30 cellular contexts compared by ENCODE assay signal in the genomic region with DNA sequence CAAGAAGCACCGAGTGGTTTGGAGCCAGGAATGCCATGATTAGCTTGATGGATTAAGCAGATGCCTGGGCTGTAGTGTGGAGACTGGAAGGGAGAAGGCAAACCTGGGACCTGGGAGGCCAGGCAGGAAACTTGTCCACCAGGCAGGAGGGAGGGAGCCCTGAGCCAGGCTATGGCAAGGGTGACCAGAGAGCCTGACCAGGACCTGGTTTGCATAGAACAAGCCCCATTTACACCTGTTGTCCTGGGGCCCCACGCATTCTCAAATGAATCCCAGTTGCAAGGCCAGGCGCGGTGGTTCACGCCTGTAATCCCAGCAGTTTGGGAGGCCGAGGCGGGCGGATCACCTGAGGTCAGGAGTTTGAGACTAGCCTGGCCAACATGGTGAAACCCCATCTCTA.
"Had no signal": no experiment of that assay in that cellular context is flagged by ENCODE, and none has a peak within 500 bp of the region (broad histone marks: within the 10 kb centered on the region; RNA-seq: fewer than 3 reads in every experiment).

No MANE protein-coding gene starts in this region.

- H3K27me3 ChIP-seq: adrenal gland, body of pancreas, brain microvascular endothelial cell, breast epithelium had no signal

- H3K4me1 ChIP-seq: adrenal gland, body of pancreas, breast epithelium had no signal

- H3K27ac ChIP-seq: adrenal gland, body of pancreas, brain microvascular endothelial cell, breast epithelium, VCaP had no signal

- H3K27ac Mint-ChIP-seq: activated B cell treated with CpG ODN at 0.5 μM for 24 hours; activated CD4-positive, alpha-beta memory T cell treated with anti-CD3 and anti-CD28 coated beads for 36 hours; activated CD4-positive, alpha-beta T cell treated with anti-CD3 and anti-CD28 coated beads, Interleukin-2, amount 10 ng/mL, durations not matched to agents 24 days and 14 days; activated CD8-positive, alpha-beta T cell treated with anti-CD3 and anti-CD28 coated beads for 36 hours; activated naive CD4-positive, alpha-beta T cell treated with anti-CD3 and anti-CD28 coated beads for 36 hours; activated naive CD4-positive, alpha-beta T cell treated with anti-CD3 and anti-CD28 coated beads, Interleukin-2, amount 50 U/mL, for 72 hours; activated naive CD8-positive, alpha-beta T cell treated with anti-CD3 and anti-CD28 coated beads for 36 hours; activated T-cell treated with anti-CD3 and anti-CD28 coated beads, Interleukin-2, amount 50 U/mL, for 72 hours; activated T-helper 1 cell treated with anti-CD3 and anti-CD28 coated beads, Interleukin-12 subunit alpha, Interleukin-12 subunit beta, Interleukin-2, Interleukin-4 antibody, amounts not matched to agents 30 ng/mL and 10 ng/mL and 1 ng/mL, durations not matched to agents 14 hours and 24 hours and 36 hours; activated T-helper 17 cell treated with anti-CD3 and anti-CD28 coated beads, Interleukin-2, amount 50 U/mL, for 72 hours; T-helper 1 cell treated with Interleukin-12 subunit alpha and Interleukin-12 subunit beta and Interleukin-4 antibody, amounts not matched to agents 30 μg/mL and 1 μg/mL, for 36 hours; T-helper 2 cell treated with Interferon-gamma antibody and Interleukin-4, amounts not matched to agents 5 μg/mL and 100 μg/mL, for 36 hours had no signal

- DNase-seq: activated B cell treated with CpG ODN at 0.5 μM for 24 hours; activated CD4-positive, alpha-beta memory T cell treated with anti-CD3 and anti-CD28 coated beads for 36 hours; activated CD4-positive, alpha-beta T cell treated with anti-CD3 and anti-CD28 coated beads for 4 hours; activated CD4-positive, alpha-beta T cell treated with anti-CD3 and anti-CD28 coated beads, Interleukin-2, amount 10 ng/mL, durations not matched to agents 24 days and 14 days; activated CD4-positive, alpha-beta T cell treated with anti-CD3 and anti-CD28 coated beads, Interleukin-2, amount 50 U/mL, for 1 hour; activated CD4-positive, alpha-beta T cell treated with anti-CD3 and anti-CD28 coated beads, Interleukin-2, amount 50 U/mL, for 4 hours; activated CD4-positive, CD25-positive, alpha-beta regulatory T cell treated with anti-CD3 and anti-CD28 coated beads, Interleukin-2, amount 50 U/mL, for 72 hours; activated CD8-positive, alpha-beta memory T cell treated with anti-CD3 and anti-CD28 coated beads, Interleukin-2, amount 50 U/mL, for 4 hours; activated CD8-positive, alpha-beta T cell treated with anti-CD3 and anti-CD28 coated beads for 36 hours; activated naive CD4-positive, alpha-beta T cell treated with anti-CD3 and anti-CD28 coated beads for 36 hours; activated naive CD4-positive, alpha-beta T cell treated with anti-CD3 and anti-CD28 coated beads, Interleukin-2, amount 50 U/mL, for 16 hours; activated naive CD8-positive, alpha-beta T cell treated with anti-CD3 and anti-CD28 coated beads for 36 hours; activated T-cell treated with anti-CD3 and anti-CD28 coated beads for 4 hours; activated T-cell treated with anti-CD3 and anti-CD28 coated beads, Interleukin-2, amount 50 U/mL, for 1 hour; activated T-cell treated with anti-CD3 and anti-CD28 coated beads, Interleukin-2, amount 50 U/mL, for 4 hours; activated T-cell treated with anti-CD3 and anti-CD28 coated beads, Interleukin-2, amount 50 U/mL, for 72 hours; amniotic stem cell; aorta; brain microvascular endothelial cell; central memory CD4-positive, alpha-beta T cell; T-helper 9 cell had no signal

- H3K4me3 Mint-ChIP-seq: activated B cell treated with CpG ODN at 0.5 μM for 24 hours; activated CD4-positive, alpha-beta memory T cell treated with anti-CD3 and anti-CD28 coated beads for 36 hours; activated CD4-positive, alpha-beta T cell treated with anti-CD3 and anti-CD28 coated beads, Interleukin-2, amount 10 ng/mL, durations not matched to agents 24 days and 14 days; activated CD8-positive, alpha-beta T cell treated with anti-CD3 and anti-CD28 coated beads for 36 hours; activated naive CD4-positive, alpha-beta T cell treated with anti-CD3 and anti-CD28 coated beads for 36 hours; activated naive CD8-positive, alpha-beta T cell treated with anti-CD3 and anti-CD28 coated beads for 36 hours; activated T-cell treated with anti-CD3 and anti-CD28 coated beads, Interleukin-2, amount 50 U/mL, for 4 hours; activated T-cell treated with anti-CD3 and anti-CD28 coated beads, Interleukin-2, amount 50 U/mL, for 72 hours; activated T-helper 1 cell treated with anti-CD3 and anti-CD28 coated beads, Interleukin-12 subunit alpha, Interleukin-12 subunit beta, Interleukin-2, Interleukin-4 antibody, amounts not matched to agents 30 ng/mL and 10 ng/mL and 1 ng/mL, durations not matched to agents 14 hours and 24 hours and 36 hours; activated T-helper 17 cell treated with anti-CD3 and anti-CD28 coated beads, Interleukin-2, amount 50 U/mL, for 72 hours; T-helper 1 cell treated with Interleukin-12 subunit alpha and Interleukin-12 subunit beta and Interleukin-4 antibody, amounts not matched to agents 30 μg/mL and 1 μg/mL, for 36 hours; T-helper 2 cell treated with Interferon-gamma antibody and Interleukin-4, amounts not matched to agents 5 μg/mL and 100 μg/mL, for 36 hours had no signal

- H3K4me1 Mint-ChIP-seq: activated B cell treated with CpG ODN at 0.5 μM for 24 hours; activated CD4-positive, alpha-beta T cell treated with anti-CD3 and anti-CD28 coated beads, Interleukin-2, amount 10 ng/mL, durations not matched to agents 24 days and 14 days; activated naive CD8-positive, alpha-beta T cell treated with anti-CD3 and anti-CD28 coated beads for 36 hours; activated T-helper 17 cell treated with anti-CD3 and anti-CD28 coated beads, Interleukin-2, amount 50 U/mL, for 72 hours had no signal

- H3K36me3 ChIP-seq: adrenal gland, brain microvascular endothelial cell, breast epithelium had no signal

- H3K9me3 Mint-ChIP-seq: activated B cell treated with CpG ODN at 0.5 μM for 24 hours; activated CD4-positive, alpha-beta memory T cell treated with anti-CD3 and anti-CD28 coated beads for 36 hours; activated CD4-positive, alpha-beta T cell treated with anti-CD3 and anti-CD28 coated beads, Interleukin-2, amount 10 ng/mL, durations not matched to agents 24 days and 14 days; activated CD8-positive, alpha-beta T cell treated with anti-CD3 and anti-CD28 coated beads for 36 hours; activated naive CD4-positive, alpha-beta T cell treated with anti-CD3 and anti-CD28 coated beads for 36 hours; activated naive CD4-positive, alpha-beta T cell treated with anti-CD3 and anti-CD28 coated beads, Interleukin-2, amount 50 U/mL, for 72 hours; activated naive CD8-positive, alpha-beta T cell treated with anti-CD3 and anti-CD28 coated beads for 36 hours; activated T-cell treated with anti-CD3 and anti-CD28 coated beads, Interleukin-2, amount 50 U/mL, for 4 hours; activated T-cell treated with anti-CD3 and anti-CD28 coated beads, Interleukin-2, amount 50 U/mL, for 72 hours; activated T-helper 1 cell treated with anti-CD3 and anti-CD28 coated beads, Interleukin-12 subunit alpha, Interleukin-12 subunit beta, Interleukin-2, Interleukin-4 antibody, amounts not matched to agents 30 ng/mL and 10 ng/mL and 1 ng/mL, durations not matched to agents 14 hours and 24 hours and 36 hours; activated T-helper 17 cell treated with anti-CD3 and anti-CD28 coated beads, Interleukin-2, amount 50 U/mL, for 72 hours; T-helper 1 cell treated with Interleukin-12 subunit alpha and Interleukin-12 subunit beta and Interleukin-4 antibody, amounts not matched to agents 30 μg/mL and 1 μg/mL, for 36 hours; T-helper 2 cell treated with Interferon-gamma antibody and Interleukin-4, amounts not matched to agents 5 μg/mL and 100 μg/mL, for 36 hours had no signal

- H3K4me3 ChIP-seq: adrenal gland, body of pancreas, breast epithelium had no signal

- H3K27me3 Mint-ChIP-seq: activated CD4-positive, alpha-beta memory T cell treated with anti-CD3 and anti-CD28 coated beads for 36 hours; activated CD4-positive, alpha-beta T cell treated with anti-CD3 and anti-CD28 coated beads, Interleukin-2, amount 10 ng/mL, durations not matched to agents 24 days and 14 days; activated CD8-positive, alpha-beta T cell treated with anti-CD3 and anti-CD28 coated beads for 36 hours; activated naive CD8-positive, alpha-beta T cell treated with anti-CD3 and anti-CD28 coated beads for 36 hours; activated T-helper 17 cell treated with anti-CD3 and anti-CD28 coated beads, Interleukin-2, amount 50 U/mL, for 72 hours had no signal

- H3K36me3 Mint-ChIP-seq: activated CD4-positive, alpha-beta memory T cell treated with anti-CD3 and anti-CD28 coated beads for 36 hours; activated naive CD4-positive, alpha-beta T cell treated with anti-CD3 and anti-CD28 coated beads, Interleukin-2, amount 50 U/mL, for 72 hours; activated naive CD8-positive, alpha-beta T cell treated with anti-CD3 and anti-CD28 coated beads for 36 hours had no signal

- H3K9me3 ChIP-seq: adrenal gland, body of pancreas, breast epithelium had no signal
